ENCODE assay signal across 23 cellular contexts in genomic region chr4:182600093-182600492, GRCh38.
DNase-seq lines count a peak whose midpoint lies in the region; ATAC-seq, FAIRE-seq and TF ChIP-seq lines count a peak whose summit lies in the region.
"Had no signal": no experiment of that assay in that cellular context is flagged by ENCODE, and none has a peak within 500 bp of the region (broad histone marks: within the 10 kb centered on the region; RNA-seq: fewer than 3 reads in every experiment).

No MANE protein-coding gene starts in this region.

- no peaks in the 10 kb centered on the region for H3K27me3 ChIP-seq in HepG2 (ENCODE audit: control insufficient read depth in 1 of 2, insufficient read depth in 2 of 2, low read length in 2 of 2)
- H3K27me3 ChIP-seq in right lobe of liver, result no peaks in the 10 kb centered on the region
- H3K27me3 ChIP-seq in SK-N-SH (ENCODE audit: insufficient read depth), result no peaks in the 10 kb centered on the region
- H3K27me3 ChIP-seq: brain microvascular endothelial cell, colonic mucosa had no signal

- no peak for TF ChIP-seq CTCF in HepG2 (CRISPR knock-in tag; IDR thresholded peaks at IDR 0.05)
- no peak for TF ChIP-seq CTCF in right lobe of liver (IDR thresholded peaks at IDR 0.05)
- no peak for TF ChIP-seq CTCF in SK-N-SH (IDR thresholded peaks at IDR 0.05)

- H3K4me1 ChIP-seq in HepG2 (ENCODE audit: insufficient read depth, low read length) (no peaks in the 10 kb centered on the region), right lobe of liver (no peaks in the 10 kb centered on the region), SK-N-SH (ENCODE audit: control insufficient read depth in 1 of 2, insufficient read depth in 2 of 2, low read depth in 1 of 2, low read length in 1 of 2) (peaks cover 0 to 13% of the 10 kb centered on the region in 2 experiments; a peak in 3 of 4 replicates)
- H3K4me1 ChIP-seq: colonic mucosa had no signal

- ATAC-seq in HepG2, result no peak
- ATAC-seq in right lobe of liver, result no peak
- no peak for ATAC-seq in left ventricle myocardium superior
- ATAC-seq: CD8-positive, alpha-beta T cell had no signal

- H3K9me3 ChIP-seq in HepG2 (ENCODE audit: low read length) (no peaks in the 10 kb centered on the region), right lobe of liver (no peaks in the 10 kb centered on the region), SK-N-SH (no peaks in the 10 kb centered on the region)
- H3K9me3 ChIP-seq: colonic mucosa had no signal

- H3K4me3 ChIP-seq in HepG2 (replicated peaks in 1 of 3; ENCODE audit: insufficient read depth in 1 of 3, low read depth in 2 of 3, low read length in 3 of 3), result no peak overlapping the region
- no peak overlapping the region for H3K4me3 ChIP-seq in right lobe of liver
- H3K4me3 ChIP-seq in SK-N-SH (ENCODE audit: low read depth in 2 of 2, low read length in 1 of 2), result no peak overlapping the region
- H3K4me3 ChIP-seq: colonic mucosa had no signal

- FAIRE-seq in HepG2 (lab: Jason Lieb, UNC), result no peak
- FAIRE-seq: kidney had no signal

- no TSS peak for BruUV-seq in HepG2 (replicated peaks; lab: Mats Ljungman, UMichigan)

- H2AFZ ChIP-seq in HepG2 (ENCODE audit: low read length) (no peak overlapping the region), SK-N-SH (ENCODE audit: low read depth) (no peak overlapping the region)

- H3K36me3 ChIP-seq in HepG2 (replicated peaks in 1 of 2; ENCODE audit: control insufficient read depth in 1 of 2, insufficient read depth in 2 of 2, low read length in 2 of 2) (no peaks in the 10 kb centered on the region), right lobe of liver (no peaks in the 10 kb centered on the region), SK-N-SH (replicated peaks in 1 of 2; ENCODE audit: control insufficient read depth in 1 of 2, insufficient read depth in 2 of 2, low read length in 1 of 2) (peaks cover 0 to 5% of the 10 kb centered on the region in 2 experiments)
- H3K36me3 ChIP-seq: brain microvascular endothelial cell, colonic mucosa had no signal

- CTCF ChIA-PET in HepG2 (lab: Yijun Ruan, JAX; ENCODE audit: low intra/inter-chr PET ratio, low total read pairs) (no interaction called here), SK-N-SH (lab: Yijun Ruan, JAX) (interaction anchor here (0.8 kb wide), 1 partner anchor 23 kb away, joined by 3 read pairs; no protein-coding TSS in a partner anchor)

- H3K9me2 ChIP-seq in SK-N-SH, result no peaks in the 10 kb centered on the region

- no peaks in the 10 kb centered on the region for H4K20me1 ChIP-seq in HepG2 (ENCODE audit: insufficient read depth, low read length)
- H4K20me1 ChIP-seq in SK-N-SH (ENCODE audit: insufficient read depth), result no peaks in the 10 kb centered on the region

- H3K79me2 ChIP-seq in HepG2 (ENCODE audit: insufficient read depth, low read length) (no peaks in the 10 kb centered on the region), SK-N-SH (ENCODE audit: insufficient read depth) (no peaks in the 10 kb centered on the region)

- intact Hi-C loops in HepG2 (cut with micrococcal nuclease; ENCODE audit: unreplicated experiment), result no loop called here
- intact Hi-C loops in right lobe of liver (cut with DNase I), result no loop called here
- intact Hi-C loops in left ventricle myocardium superior (cut with micrococcal nuclease), result no loop called here

- H3K9ac ChIP-seq in HepG2 (ENCODE audit: insufficient read depth, low read depth, low read length) (no peak overlapping the region), SK-N-SH (no peak overlapping the region)

- WGBS in HepG2 (ENCODE audit: low lambda C conversion rate), result 0% methylated on average over 2 of the region's 2 CpGs
- WGBS in right lobe of liver (ENCODE audit: insufficient coverage, low coverage, low lambda C conversion rate, missing lambda C conversion rate), result 73% methylated on average over 2 of the region's 2 CpGs
- 54% methylated on average over 2 of the region's 2 CpGs for WGBS in SK-N-SH (ENCODE audit: low lambda C conversion rate)

- H3K4me2 ChIP-seq in HepG2 (ENCODE audit: low read depth, low read length), result no peak overlapping the region
- no peak overlapping the region for H3K4me2 ChIP-seq in SK-N-SH

- no peak for TF ChIP-seq POLR2A in HepG2 (IDR thresholded peaks at IDR 0.05; ENCODE audit: insufficient read depth in 1 of 2, low read depth in 2 of 2, low read length in 2 of 2)
- TF ChIP-seq POLR2A in right lobe of liver (IDR thresholded peaks at IDR 0.05), result no peak

- H3K27ac ChIP-seq in HepG2 (ENCODE audit: extremely low read length, insufficient read depth, low read length) (no peak overlapping the region), right lobe of liver (no peak overlapping the region), SK-N-SH (ENCODE audit: low read depth in 2 of 2, low read length in 1 of 2) (peak overlapping the region in 1 of 2 experiments; percentile 98; a peak in 2 of 4 replicates)
- H3K27ac ChIP-seq: brain microvascular endothelial cell, colonic mucosa had no signal

- H3F3A ChIP-seq in SK-N-SH (replicated peaks; ENCODE audit: insufficient read depth), result peaks cover 13% of the 10 kb centered on the region

- DNase-seq in HepG2 (ENCODE audit: low spot score) (no peak), right lobe of liver (no peak), NCI-H1417 (lab: John Stamatoyannopoulos, UW) (peak; percentile 21 to 87 (median 55)), SK-N-SH (peak; percentile 68), NCI-H2107 (lab: John Stamatoyannopoulos, UW) (no peak), inferior parietal cortex (ENCODE audit: extremely low spot score) (no peak), left ventricle myocardium superior (no peak)
- DNase-seq in activated CD4-positive, alpha-beta T cell treated with anti-CD3 and anti-CD28 coated beads, Interleukin-2, amount 50 U/mL, for 1 hour, result no peak
- DNase-seq: activated CD8-positive, alpha-beta memory T cell treated with anti-CD3 and anti-CD28 coated beads for 24 hours; activated naive CD8-positive, alpha-beta T cell treated with anti-CD3 and anti-CD28 coated beads, Interleukin-2, amount 10 ng/mL, durations not matched to agents 7 days and 5 days; activated T-cell treated with anti-CD3 and anti-CD28 coated beads, Interleukin-2, amount 50 U/mL, for 48 hours; brain microvascular endothelial cell; CD8-positive, alpha-beta T cell; colonic mucosa; GOT3; hippocampal formation; kidney; mammary epithelial cell; NCI-H146; nucleus accumbens; retina; stimulated activated CD4-positive, alpha-beta T cell treated with anti-CD3 and anti-CD28 coated beads, Interleukin-12 subunit alpha, Interleukin-12 subunit beta, amount 100 ng/mL, for 4 hours; T-helper 9 cell had no signal

- POLR2A ChIA-PET in HepG2 (lab: Yijun Ruan, JAX), result no interaction called here
- POLR2A ChIA-PET in SK-N-SH (lab: Yijun Ruan, JAX), result interaction anchor here (0.9 to 1.2 kb wide), 3 partner anchors 18 to 126 kb away, joined by 3 to 4 read pairs (median 3); no protein-coding TSS in a partner anchor

- TF ChIP-seq EP300 in HepG2 (IDR thresholded peaks at IDR 0.05; ENCODE audit: low read depth in 2 of 2, low read length in 2 of 2) (no peak), HepG2 (CRISPR knock-in tag; IDR thresholded peaks at IDR 0.05; ENCODE audit: borderline replicate concordance) (no peak), SK-N-SH (IDR thresholded peaks at IDR 0.05; ENCODE audit: borderline replicate concordance in 1 of 2, low read depth in 1 of 2, low read length in 1 of 2) (peak in 1 of 2 experiments; percentile 96; a peak in 2 of 4 replicates)

- TF ChIP-seq RAD21 in HepG2 (CRISPR knock-in tag; IDR thresholded peaks at IDR 0.05), result no peak
- TF ChIP-seq RAD21 in SK-N-SH (IDR thresholded peaks at IDR 0.05; ENCODE audit: low read length), result peak; percentile 35; the same call in 1 of the 2 replicates

- in situ Hi-C loops in HepG2 (cut with HindIII; ENCODE audit: extremely low pct_ligation_motif_present, low pct_unique_long_range_greater_than_20kb), result no loop called here

TF ChIP-seq in HepG2, 621 proteins besides CTCF, POLR2A, EP300 and RAD21:
- TF ChIP-seq CREB1 (IDR thresholded peaks at IDR 0.05), result 0 out of 2 replicates have a peak, but pooled peaks have one; percentile 1
- TF ChIP-seq CREB1 (CRISPR knock-in tag; IDR thresholded peaks at IDR 0.05), result no peak
- no peak for TF ChIP-seq ZNF496 (CRISPR knock-in tag; IDR thresholded peaks at IDR 0.05; ENCODE audit: insufficient replicate concordance)

TF ChIP-seq in SK-N-SH, 30 proteins besides CTCF, POLR2A, EP300 and RAD21:
- TF ChIP-seq MAX (IDR thresholded peaks at IDR 0.05; ENCODE audit: low read depth) (no peak), CHD2 (IDR thresholded peaks at IDR 0.05; ENCODE audit: low read length, partially characterized antibody) (peak; percentile 78), RXRA (IDR thresholded peaks at IDR 0.05; ENCODE audit: borderline replicate concordance, low read depth) (no peak), PBX3 (IDR thresholded peaks at IDR 0.05) (no peak), JUND (IDR thresholded peaks at IDR 0.05) (no peak), GATA2 (CRISPR knock-in tag; IDR thresholded peaks at IDR 0.05) (peak; percentile 92), FOXJ3 (CRISPR knock-in tag; IDR thresholded peaks at IDR 0.05) (peak; percentile 68; the same call in 1 of the 2 replicates), TAF1 (IDR thresholded peaks at IDR 0.05; ENCODE audit: borderline replicate concordance, low read depth, low read length) (no peak), TCF12 (IDR thresholded peaks at IDR 0.05) (peak; percentile 44; the same call in 1 of the 2 replicates), RCOR1 (IDR thresholded peaks at IDR 0.05; ENCODE audit: low read length) (peak; percentile 88; the same call in 1 of the 2 replicates), POLR2AphosphoS5 (IDR thresholded peaks at IDR 0.05; ENCODE audit: low read depth, low read length) (no peak), EZH2phosphoT487 (IDR thresholded peaks at IDR 0.05; ENCODE audit: borderline replicate concordance, low read depth) (no peak)
TF ChIP-seq in SK-N-SH: peak in this region for 5.

Comparison
In these comparisons a context has a peak if more than half of its experiments do, and no peak if none do; other contexts are left out.
1. DNase-seq: peak in NCI-H1417 (3 of 3) and SK-N-SH (single experiment); none in HepG2 (single experiment), right lobe of liver (0 of 3), NCI-H2107 (single experiment), inferior parietal cortex (single experiment), activated CD4-positive, alpha-beta T cell treated with anti-CD3 and anti-CD28 coated beads, Interleukin-2, amount 50 U/mL, for 1 hour (single experiment) and left ventricle myocardium superior (single experiment).
2. Of the 25 proteins assayed by ChIP-seq in both HepG2 and SK-N-SH: peak only in HepG2: none; only in SK-N-SH: CHD2, FOXJ3, RAD21 and TCF12; in both: none; in neither: 20; mixed calls (peak in some experiments, not most) for 1.